14 cellular contexts compared by ENCODE assay signal in genomic region chr1:205339717-205340116, GRCh38. TPM values are rescaled to one million over a fixed set of nuclear protein-coding genes. Genes with fewer than 3 reads are reported as not detected.
A peak's percentile ranks its signal among the peaks of the same experiment; 100 is the strongest.
DNase-seq lines count a peak whose midpoint lies in the region; ATAC-seq lines count a peak whose summit lies in the region.
"Had no signal": no experiment of that assay in that cellular context is flagged by ENCODE, and none has a peak within 500 bp of the region (broad histone marks: within the 10 kb centered on the region; RNA-seq: fewer than 3 reads in every experiment).

No MANE protein-coding gene starts in this region.

- ATAC-seq in activated naive CD8-positive, alpha-beta T cell treated with anti-CD3 and anti-CD28 coated beads, Interleukin-2, amount 50 U/mL, for 24 hours, result peak; percentile 57
- ATAC-seq in HG02642 (IDR thresholded peaks at IDR 0.05; ENCODE audit: poor library complexity, unreplicated experiment) (peak; percentile 64), HG03575 (IDR thresholded peaks at IDR 0.05; ENCODE audit: extremely low read depth, insufficient number of reproducible peaks, low FRiP score, unreplicated experiment) (peak; percentile 64)
- ATAC-seq: mucosa of descending colon had no signal

- peaks cover 12% of the 10 kb centered on the region for H3K4me1 Mint-ChIP-seq in activated naive CD8-positive, alpha-beta T cell treated with anti-CD3 and anti-CD28 coated beads, Interleukin-2, amount 50 U/mL, for 24 hours
- H3K4me1 Mint-ChIP-seq in activated naive CD8-positive, alpha-beta T cell treated with anti-CD3 and anti-CD28 coated beads for 36 hours, result peaks cover 12% of the 10 kb centered on the region
- peaks cover 12% of the 10 kb centered on the region for H3K4me1 Mint-ChIP-seq in stimulated activated naive CD8-positive, alpha-beta T cell treated with anti-CD3 and anti-CD28 coated beads, Interleukin-15, Interleukin-2, amounts not matched to agents 100 ng/mL and 50 ng/mL, for 24 hours (ENCODE audit: low read depth)

- H3K27me3 Mint-ChIP-seq in activated naive CD8-positive, alpha-beta T cell treated with anti-CD3 and anti-CD28 coated beads, Interleukin-2, amount 50 U/mL, for 24 hours, result peaks cover 21% of the 10 kb centered on the region
- peaks cover 27% of the 10 kb centered on the region for H3K27me3 Mint-ChIP-seq in activated naive CD8-positive, alpha-beta T cell treated with anti-CD3 and anti-CD28 coated beads for 36 hours
- peaks cover 24% of the 10 kb centered on the region for H3K27me3 Mint-ChIP-seq in stimulated activated naive CD8-positive, alpha-beta T cell treated with anti-CD3 and anti-CD28 coated beads, Interleukin-15, Interleukin-2, amounts not matched to agents 100 ng/mL and 50 ng/mL, for 24 hours
- H3K27me3 Mint-ChIP-seq: brain had no signal

- DNase-seq in activated naive CD8-positive, alpha-beta T cell treated with anti-CD3 and anti-CD28 coated beads, Interleukin-2, amount 50 U/mL, for 24 hours, result no peak
- DNase-seq in activated naive CD8-positive, alpha-beta T cell treated with anti-CD3 and anti-CD28 coated beads for 36 hours, result no peak
- DNase-seq in Ammon's horn (ENCODE audit: low spot score) (no peak), cardiac septum (ENCODE audit: low spot score) (no peak), DMS153 (lab: John Stamatoyannopoulos, UW) (no peak)
- DNase-seq: activated CD4-positive, CD25-positive, alpha-beta regulatory T cell; DMS 273 treated with DMSO at 0.1 percent for 48 hours; NCI-H2081 treated with DMSO at 0.1 percent for 48 hours; SW 1271 had no signal

- intact Hi-C loops in cardiac septum (cut with DNase I), result no loop called here

- no peaks in the 10 kb centered on the region for H3K36me3 Mint-ChIP-seq in activated naive CD8-positive, alpha-beta T cell treated with anti-CD3 and anti-CD28 coated beads, Interleukin-2, amount 50 U/mL, for 24 hours (ENCODE audit: low read depth)
- H3K36me3 Mint-ChIP-seq in activated naive CD8-positive, alpha-beta T cell treated with anti-CD3 and anti-CD28 coated beads for 36 hours, result peaks cover 3% of the 10 kb centered on the region
- no peaks in the 10 kb centered on the region for H3K36me3 Mint-ChIP-seq in stimulated activated naive CD8-positive, alpha-beta T cell treated with anti-CD3 and anti-CD28 coated beads, Interleukin-15, Interleukin-2, amounts not matched to agents 100 ng/mL and 50 ng/mL, for 24 hours (ENCODE audit: low read depth)
- H3K36me3 Mint-ChIP-seq: brain had no signal

- H3K9me3 Mint-ChIP-seq in activated naive CD8-positive, alpha-beta T cell treated with anti-CD3 and anti-CD28 coated beads, Interleukin-2, amount 50 U/mL, for 24 hours, result no peaks in the 10 kb centered on the region
- no peaks in the 10 kb centered on the region for H3K9me3 Mint-ChIP-seq in activated naive CD8-positive, alpha-beta T cell treated with anti-CD3 and anti-CD28 coated beads for 36 hours
- no peaks in the 10 kb centered on the region for H3K9me3 Mint-ChIP-seq in stimulated activated naive CD8-positive, alpha-beta T cell treated with anti-CD3 and anti-CD28 coated beads, Interleukin-15, Interleukin-2, amounts not matched to agents 100 ng/mL and 50 ng/mL, for 24 hours
- H3K9me3 Mint-ChIP-seq: brain had no signal

- no peak overlapping the region for H3K27ac Mint-ChIP-seq in activated naive CD8-positive, alpha-beta T cell treated with anti-CD3 and anti-CD28 coated beads, Interleukin-2, amount 50 U/mL, for 24 hours
- no peak overlapping the region for H3K27ac Mint-ChIP-seq in activated naive CD8-positive, alpha-beta T cell treated with anti-CD3 and anti-CD28 coated beads for 36 hours
- peak overlapping the region; percentile 5 for H3K27ac Mint-ChIP-seq in stimulated activated naive CD8-positive, alpha-beta T cell treated with anti-CD3 and anti-CD28 coated beads, Interleukin-15, Interleukin-2, amounts not matched to agents 100 ng/mL and 50 ng/mL, for 24 hours

- no peak overlapping the region for H3K4me3 Mint-ChIP-seq in activated naive CD8-positive, alpha-beta T cell treated with anti-CD3 and anti-CD28 coated beads, Interleukin-2, amount 50 U/mL, for 24 hours
- H3K4me3 Mint-ChIP-seq in activated naive CD8-positive, alpha-beta T cell treated with anti-CD3 and anti-CD28 coated beads for 36 hours, result no peak overlapping the region
- no peak overlapping the region for H3K4me3 Mint-ChIP-seq in stimulated activated naive CD8-positive, alpha-beta T cell treated with anti-CD3 and anti-CD28 coated beads, Interleukin-15, Interleukin-2, amounts not matched to agents 100 ng/mL and 50 ng/mL, for 24 hours
- H3K4me3 Mint-ChIP-seq: brain had no signal

RNA-seq across cellular contexts. Expression of gene KLHDC8A, which starts 17.0 kb away (rescaled TPM):
- total RNA-seq in activated naive CD8-positive, alpha-beta T cell treated with anti-CD3 and anti-CD28 coated beads for 36 hours, result not detected
- total RNA-seq in cardiac septum, result not detected

RNA-seq across cellular contexts. Expression of gene NUAK2, which starts 18.2 kb away (rescaled TPM):
- total RNA-seq in activated naive CD8-positive, alpha-beta T cell treated with anti-CD3 and anti-CD28 coated beads for 36 hours, result 1 to 10 TPM; 1.7 to 2.0 TPM
- 0.75 TPM for total RNA-seq in cardiac septum
